19 cellular contexts compared by ENCODE assay signal in genomic region chr7:4191525-4191924, GRCh38.
"Had no signal": no experiment of that assay in that cellular context is flagged by ENCODE, and none has a peak within 500 bp of the region (broad histone marks: within the 10 kb centered on the region; RNA-seq: fewer than 3 reads in every experiment).

No MANE protein-coding gene starts in this region.

- H3K9me3 Mint-ChIP-seq: central memory CD8-positive, alpha-beta T cell; immature natural killer cell; naive thymus-derived CD8-positive, alpha-beta T cell had no signal

- ATAC-seq: effector memory CD8-positive, alpha-beta T cell; naive thymus-derived CD8-positive, alpha-beta T cell had no signal

- H3K4me1 Mint-ChIP-seq: central memory CD8-positive, alpha-beta T cell; immature natural killer cell had no signal

- H3K27me3 Mint-ChIP-seq: progenitor cell of endocrine pancreas had no signal

- H3K36me3 Mint-ChIP-seq: immature natural killer cell; naive thymus-derived CD8-positive, alpha-beta T cell had no signal

- H3K27ac Mint-ChIP-seq: effector memory CD8-positive, alpha-beta T cell; immature natural killer cell; naive thymus-derived CD8-positive, alpha-beta T cell; progenitor cell of endocrine pancreas had no signal

- DNase-seq: cortex of kidney; effector memory CD8-positive, alpha-beta T cell; erythroblast; esophagus squamous epithelium; foreskin melanocyte; hypothalamus; immature natural killer cell; islet precursor cell; mesendoderm; midbrain; stimulated activated CD4-positive, alpha-beta T cell treated with anti-CD3 and anti-CD28 coated beads, Interleukin-12 subunit alpha, Interleukin-12 subunit beta, amount 100 ng/mL, for 4 hours; stimulated activated CD4-positive, alpha-beta T cell treated with anti-CD3 and anti-CD28 coated beads, Interleukin-1b, Interleukin-23, amount 100 ng/mL, for 48 hours; stimulated activated CD4-positive, alpha-beta T cell treated with anti-CD3 and anti-CD28 coated beads, Interleukin-4, amount 100 ng/mL, for 1 hour; stimulated activated CD8-positive, alpha-beta memory T cell treated with anti-CD3 and anti-CD28 coated beads, Interleukin-4, amount 100 ng/mL, for 48 hours; stimulated activated naive CD4-positive, alpha-beta T cell treated with Interleukin-2 at 50 U/mL for 16 hours; uterus had no signal

- H3K4me3 Mint-ChIP-seq: central memory CD8-positive, alpha-beta T cell; effector memory CD8-positive, alpha-beta T cell; immature natural killer cell; naive thymus-derived CD8-positive, alpha-beta T cell had no signal
